17 cellular contexts compared by ENCODE assay signal in genomic region chr15:70385711-70386110, GRCh38.
DNase-seq lines count a peak whose midpoint lies in the region; ATAC-seq and TF ChIP-seq lines count a peak whose summit lies in the region.
"Had no signal": no experiment of that assay in that cellular context is flagged by ENCODE, and none has a peak within 500 bp of the region (broad histone marks: within the 10 kb centered on the region; RNA-seq: fewer than 3 reads in every experiment).

No MANE protein-coding gene starts in this region.

- no peak overlapping the region for H2AFZ ChIP-seq in OCI-LY3 (ENCODE audit: low read depth, low read length)

- peaks cover 6% of the 10 kb centered on the region; the same call in 1 of the 2 replicates for H3K9me3 ChIP-seq in OCI-LY3 (ENCODE audit: insufficient read depth, low read length)

- no peaks in the 10 kb centered on the region for H3K27me3 Mint-ChIP-seq in activated B cell treated with CpG ODN at 0.5 μM for 24 hours
- no peaks in the 10 kb centered on the region for H3K27me3 Mint-ChIP-seq in stimulated activated memory B cell treated with anti-CD40 and anti-IgM and Interleukin-4, amounts not matched to agents 10 μg/mL and 1 μg/mL and 100 μg/mL, for 72 hours
- H3K27me3 Mint-ChIP-seq: IgD-negative memory B cell had no signal

- intact Hi-C loops in activated B cell treated with CpG ODN at 0.5 μM for 24 hours (cut with micrococcal nuclease) (loop anchor here (1.0 to 5.0 kb wide), 5 partner anchors 66 to 505 kb away; no protein-coding TSS in a partner anchor), posterior vena cava (cut with DNase I) (no loop called here)

- ATAC-seq in activated B cell treated with CpG ODN at 0.5 μM for 24 hours (ENCODE audit: low read depth) (no peak), HG02759 (IDR thresholded peaks at IDR 0.05; ENCODE audit: unreplicated experiment) (no peak), HG03457 (IDR thresholded peaks at IDR 0.05; ENCODE audit: unreplicated experiment) (no peak)
- ATAC-seq in stimulated activated memory B cell treated with anti-CD40 and anti-IgM and Interleukin-4, amounts not matched to agents 10 μg/mL and 1 μg/mL and 100 μg/mL, for 72 hours, result no peak
- ATAC-seq: A549; CD8-positive, alpha-beta T cell; HCT116 had no signal

- H3K4me1 Mint-ChIP-seq in activated B cell treated with CpG ODN at 0.5 μM for 24 hours, result peaks cover 24% of the 10 kb centered on the region
- peaks cover 32% of the 10 kb centered on the region for H3K4me1 Mint-ChIP-seq in stimulated activated memory B cell treated with anti-CD40 and anti-IgM and Interleukin-4, amounts not matched to agents 10 μg/mL and 1 μg/mL and 100 μg/mL, for 72 hours

- H3K27me3 ChIP-seq in OCI-LY3 (ENCODE audit: low read depth, low read length), result no peaks in the 10 kb centered on the region

- peak overlapping the region; percentile 90 for H3K27ac ChIP-seq in OCI-LY3 (ENCODE audit: low read length)
- H3K27ac ChIP-seq: A549 had no signal

- CTCF ChIA-PET in activated B cell treated with CpG ODN at 0.5 μM for 24 hours (lab: Charles Lee), result interaction anchor here (1.1 to 1.2 kb wide), 2 partner anchors 13 to 126 kb away, joined by 3 read pairs; no protein-coding TSS in a partner anchor

- POLR2A ChIA-PET in activated B cell treated with CpG ODN at 0.5 μM for 24 hours (lab: Charles Lee), result interaction anchor here (0.6 kb wide), 2 partner anchors 9 to 912 kb away, joined by 4 to 6 read pairs; no protein-coding TSS in a partner anchor

- no peak overlapping the region for H3K4me3 Mint-ChIP-seq in activated B cell treated with CpG ODN at 0.5 μM for 24 hours
- H3K4me3 Mint-ChIP-seq in stimulated activated memory B cell treated with anti-CD40 and anti-IgM and Interleukin-4, amounts not matched to agents 10 μg/mL and 1 μg/mL and 100 μg/mL, for 72 hours, result no peak overlapping the region
- H3K4me3 Mint-ChIP-seq: CD14-positive monocyte; CD8-positive, alpha-beta T cell had no signal

- peak overlapping the region; percentile 81 for H3K9ac ChIP-seq in OCI-LY3 (ENCODE audit: low read length)

- TF ChIP-seq CTCF in OCI-LY3 (IDR thresholded peaks at IDR 0.05; ENCODE audit: low read depth, low read length) (no peak), activated B cell treated with CpG ODN at 0.5 μM for 24 hours (IDR thresholded peaks at IDR 0.05) (no peak)

- DNase-seq in activated B cell treated with CpG ODN at 0.5 μM for 24 hours (no peak), islet precursor cell (peak; percentile 22), posterior vena cava (ENCODE audit: low spot score) (no peak), NCI-H345 treated with DMSO at 0.1 percent for 48 hours (lab: John Stamatoyannopoulos, UW; ENCODE audit: unreplicated experiment) (no peak)
- DNase-seq: CD8-positive, alpha-beta T cell; COR-L47; DMS153; DMS79 treated with DMSO at 0.1 percent for 48 hours; EL had no signal

- H3K4me2 ChIP-seq in OCI-LY3 (ENCODE audit: low read length), result peak overlapping the region; percentile 90
- H3K4me2 ChIP-seq: A549 had no signal

- H4K20me1 ChIP-seq in OCI-LY3 (ENCODE audit: insufficient read depth, low read length), result no peaks in the 10 kb centered on the region

- peak overlapping the region; percentile 67 for H3K4me3 ChIP-seq in OCI-LY3 (ENCODE audit: low read length)
- H3K4me3 ChIP-seq: A549 had no signal

- H3K27ac Mint-ChIP-seq in activated B cell treated with CpG ODN at 0.5 μM for 24 hours, result peak overlapping the region; percentile 78
- H3K27ac Mint-ChIP-seq in stimulated activated memory B cell treated with anti-CD40 and anti-IgM and Interleukin-4, amounts not matched to agents 10 μg/mL and 1 μg/mL and 100 μg/mL, for 72 hours, result peak overlapping the region; percentile 78
- H3K27ac Mint-ChIP-seq: CD8-positive, alpha-beta T cell had no signal

- peaks cover 55% of the 10 kb centered on the region for H3K4me1 ChIP-seq in OCI-LY3 (ENCODE audit: low read length)
- H3K4me1 ChIP-seq: A549 had no signal

- H3K36me3 Mint-ChIP-seq in activated B cell treated with CpG ODN at 0.5 μM for 24 hours (ENCODE audit: low read depth), result no peaks in the 10 kb centered on the region
- H3K36me3 Mint-ChIP-seq in stimulated activated memory B cell treated with anti-CD40 and anti-IgM and Interleukin-4, amounts not matched to agents 10 μg/mL and 1 μg/mL and 100 μg/mL, for 72 hours, result no peaks in the 10 kb centered on the region
- H3K36me3 Mint-ChIP-seq: CD14-positive monocyte; CD8-positive, alpha-beta T cell had no signal

- H3K79me2 ChIP-seq in OCI-LY3 (ENCODE audit: low read length), result no peaks in the 10 kb centered on the region

- peaks cover 2% of the 10 kb centered on the region for H3K9me3 Mint-ChIP-seq in activated B cell treated with CpG ODN at 0.5 μM for 24 hours
- peaks cover 5% of the 10 kb centered on the region for H3K9me3 Mint-ChIP-seq in stimulated activated memory B cell treated with anti-CD40 and anti-IgM and Interleukin-4, amounts not matched to agents 10 μg/mL and 1 μg/mL and 100 μg/mL, for 72 hours

- H3K36me3 ChIP-seq in OCI-LY3 (replicated peaks; ENCODE audit: low read depth, low read length), result peaks cover 6% of the 10 kb centered on the region
